In genomic region chr2:190342601-190343000, GRCh38 we compare ENCODE assay signal across 2 cellular contexts.
TF ChIP-seq lines count a peak whose summit lies in the region.

No MANE protein-coding gene starts in this region.

TF ChIP-seq in HEK293, 187 proteins besides CTCF, POLR2A, EP300 and RAD21:
- TF ChIP-seq GLIS1 (tag by site-specific recombination; IDR thresholded peaks at IDR 0.05) (peak; percentile 58), ZIC2 (tag by site-specific recombination; IDR thresholded peaks at IDR 0.05) (peak; percentile 27; the same call in 1 of the 2 replicates), PRDM1 (tag by site-specific recombination; IDR thresholded peaks at IDR 0.05) (peak; percentile 77), ZNF426 (tag by site-specific recombination; IDR thresholded peaks at IDR 0.05) (no peak), ZBTB48 (tag by site-specific recombination; IDR thresholded peaks at IDR 0.05) (no peak)
- TF ChIP-seq, protein P1, sequence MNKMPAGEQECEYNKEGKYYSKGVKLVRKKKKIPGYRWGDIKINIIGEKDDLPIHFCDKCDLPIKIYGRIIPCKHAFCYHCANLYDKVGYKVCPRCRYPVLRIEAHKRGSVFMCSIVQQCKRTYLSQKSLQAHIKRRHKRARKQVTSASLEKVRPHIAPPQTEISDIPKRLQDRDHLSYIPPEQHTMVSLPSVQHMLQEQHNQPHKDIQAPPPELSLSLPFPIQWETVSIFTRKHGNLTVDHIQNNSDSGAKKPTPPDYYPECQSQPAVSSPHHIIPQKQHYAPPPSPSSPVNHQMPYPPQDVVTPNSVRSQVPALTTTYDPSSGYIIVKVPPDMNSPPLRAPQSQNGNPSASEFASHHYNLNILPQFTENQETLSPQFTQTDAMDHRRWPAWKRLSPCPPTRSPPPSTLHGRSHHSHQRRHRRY (tag by site-specific recombination; IDR thresholded peaks at IDR 0.05) = no peak

TF ChIP-seq in H1, 55 proteins besides CTCF, POLR2A, EP300 and RAD21:
- TF ChIP-seq CEBPB (IDR thresholded peaks at IDR 0.05; ENCODE audit: low read depth, low read length) = no peak
- TF ChIP-seq SAP30 (IDR thresholded peaks at IDR 0.05; ENCODE audit: insufficient read depth, insufficient replicate concordance, low read length) = no peak
- TF ChIP-seq PHF8 (conservative IDR thresholded peaks at IDR 0.05; ENCODE audit: low read depth, low read length) = no peak
- TF ChIP-seq BACH1 (IDR thresholded peaks at IDR 0.05; ENCODE audit: low read length) = no peak
- TF ChIP-seq KDM4A (IDR thresholded peaks at IDR 0.05; ENCODE audit: low read depth, low read length, severe bottlenecking) = no peak
- TF ChIP-seq KDM1A (IDR thresholded peaks at IDR 0.05; ENCODE audit: borderline replicate concordance, low read length) = no peak
- no peak for TF ChIP-seq HDAC2 (IDR thresholded peaks at IDR 0.05; ENCODE audit: borderline replicate concordance in 1 of 2, low read depth in 2 of 2, low read length in 2 of 2)
- no peak for TF ChIP-seq ATF2 (IDR thresholded peaks at IDR 0.05; ENCODE audit: low read length)
- TF ChIP-seq ZNF274 (IDR thresholded peaks at IDR 0.05; ENCODE audit: borderline replicate concordance, extremely low read depth, low read length) = no peak
- TF ChIP-seq BCL11A (IDR thresholded peaks at IDR 0.05; ENCODE audit: low read depth in 2 of 2, low read length in 2 of 2) = no peak
- no peak for TF ChIP-seq KDM5A (IDR thresholded peaks at IDR 0.05; ENCODE audit: low read length)
- TF ChIP-seq, protein P2, sequence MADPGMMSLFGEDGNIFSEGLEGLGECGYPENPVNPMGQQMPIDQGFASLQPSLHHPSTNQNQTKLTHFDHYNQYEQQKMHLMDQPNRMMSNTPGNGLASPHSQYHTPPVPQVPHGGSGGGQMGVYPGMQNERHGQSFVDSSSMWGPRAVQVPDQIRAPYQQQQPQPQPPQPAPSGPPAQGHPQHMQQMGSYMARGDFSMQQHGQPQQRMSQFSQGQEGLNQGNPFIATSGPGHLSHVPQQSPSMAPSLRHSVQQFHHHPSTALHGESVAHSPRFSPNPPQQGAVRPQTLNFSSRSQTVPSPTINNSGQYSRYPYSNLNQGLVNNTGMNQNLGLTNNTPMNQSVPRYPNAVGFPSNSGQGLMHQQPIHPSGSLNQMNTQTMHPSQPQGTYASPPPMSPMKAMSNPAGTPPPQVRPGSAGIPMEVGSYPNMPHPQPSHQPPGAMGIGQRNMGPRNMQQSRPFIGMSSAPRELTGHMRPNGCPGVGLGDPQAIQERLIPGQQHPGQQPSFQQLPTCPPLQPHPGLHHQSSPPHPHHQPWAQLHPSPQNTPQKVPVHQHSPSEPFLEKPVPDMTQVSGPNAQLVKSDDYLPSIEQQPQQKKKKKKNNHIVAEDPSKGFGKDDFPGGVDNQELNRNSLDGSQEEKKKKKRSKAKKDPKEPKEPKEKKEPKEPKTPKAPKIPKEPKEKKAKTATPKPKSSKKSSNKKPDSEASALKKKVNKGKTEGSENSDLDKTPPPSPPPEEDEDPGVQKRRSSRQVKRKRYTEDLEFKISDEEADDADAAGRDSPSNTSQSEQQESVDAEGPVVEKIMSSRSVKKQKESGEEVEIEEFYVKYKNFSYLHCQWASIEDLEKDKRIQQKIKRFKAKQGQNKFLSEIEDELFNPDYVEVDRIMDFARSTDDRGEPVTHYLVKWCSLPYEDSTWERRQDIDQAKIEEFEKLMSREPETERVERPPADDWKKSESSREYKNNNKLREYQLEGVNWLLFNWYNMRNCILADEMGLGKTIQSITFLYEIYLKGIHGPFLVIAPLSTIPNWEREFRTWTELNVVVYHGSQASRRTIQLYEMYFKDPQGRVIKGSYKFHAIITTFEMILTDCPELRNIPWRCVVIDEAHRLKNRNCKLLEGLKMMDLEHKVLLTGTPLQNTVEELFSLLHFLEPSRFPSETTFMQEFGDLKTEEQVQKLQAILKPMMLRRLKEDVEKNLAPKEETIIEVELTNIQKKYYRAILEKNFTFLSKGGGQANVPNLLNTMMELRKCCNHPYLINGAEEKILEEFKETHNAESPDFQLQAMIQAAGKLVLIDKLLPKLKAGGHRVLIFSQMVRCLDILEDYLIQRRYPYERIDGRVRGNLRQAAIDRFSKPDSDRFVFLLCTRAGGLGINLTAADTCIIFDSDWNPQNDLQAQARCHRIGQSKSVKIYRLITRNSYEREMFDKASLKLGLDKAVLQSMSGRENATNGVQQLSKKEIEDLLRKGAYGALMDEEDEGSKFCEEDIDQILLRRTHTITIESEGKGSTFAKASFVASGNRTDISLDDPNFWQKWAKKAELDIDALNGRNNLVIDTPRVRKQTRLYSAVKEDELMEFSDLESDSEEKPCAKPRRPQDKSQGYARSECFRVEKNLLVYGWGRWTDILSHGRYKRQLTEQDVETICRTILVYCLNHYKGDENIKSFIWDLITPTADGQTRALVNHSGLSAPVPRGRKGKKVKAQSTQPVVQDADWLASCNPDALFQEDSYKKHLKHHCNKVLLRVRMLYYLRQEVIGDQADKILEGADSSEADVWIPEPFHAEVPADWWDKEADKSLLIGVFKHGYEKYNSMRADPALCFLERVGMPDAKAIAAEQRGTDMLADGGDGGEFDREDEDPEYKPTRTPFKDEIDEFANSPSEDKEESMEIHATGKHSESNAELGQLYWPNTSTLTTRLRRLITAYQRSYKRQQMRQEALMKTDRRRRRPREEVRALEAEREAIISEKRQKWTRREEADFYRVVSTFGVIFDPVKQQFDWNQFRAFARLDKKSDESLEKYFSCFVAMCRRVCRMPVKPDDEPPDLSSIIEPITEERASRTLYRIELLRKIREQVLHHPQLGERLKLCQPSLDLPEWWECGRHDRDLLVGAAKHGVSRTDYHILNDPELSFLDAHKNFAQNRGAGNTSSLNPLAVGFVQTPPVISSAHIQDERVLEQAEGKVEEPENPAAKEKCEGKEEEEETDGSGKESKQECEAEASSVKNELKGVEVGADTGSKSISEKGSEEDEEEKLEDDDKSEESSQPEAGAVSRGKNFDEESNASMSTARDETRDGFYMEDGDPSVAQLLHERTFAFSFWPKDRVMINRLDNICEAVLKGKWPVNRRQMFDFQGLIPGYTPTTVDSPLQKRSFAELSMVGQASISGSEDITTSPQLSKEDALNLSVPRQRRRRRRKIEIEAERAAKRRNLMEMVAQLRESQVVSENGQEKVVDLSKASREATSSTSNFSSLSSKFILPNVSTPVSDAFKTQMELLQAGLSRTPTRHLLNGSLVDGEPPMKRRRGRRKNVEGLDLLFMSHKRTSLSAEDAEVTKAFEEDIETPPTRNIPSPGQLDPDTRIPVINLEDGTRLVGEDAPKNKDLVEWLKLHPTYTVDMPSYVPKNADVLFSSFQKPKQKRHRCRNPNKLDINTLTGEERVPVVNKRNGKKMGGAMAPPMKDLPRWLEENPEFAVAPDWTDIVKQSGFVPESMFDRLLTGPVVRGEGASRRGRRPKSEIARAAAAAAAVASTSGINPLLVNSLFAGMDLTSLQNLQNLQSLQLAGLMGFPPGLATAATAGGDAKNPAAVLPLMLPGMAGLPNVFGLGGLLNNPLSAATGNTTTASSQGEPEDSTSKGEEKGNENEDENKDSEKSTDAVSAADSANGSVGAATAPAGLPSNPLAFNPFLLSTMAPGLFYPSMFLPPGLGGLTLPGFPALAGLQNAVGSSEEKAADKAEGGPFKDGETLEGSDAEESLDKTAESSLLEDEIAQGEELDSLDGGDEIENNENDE (IDR thresholded peaks at IDR 0.05; ENCODE audit: insufficient replicate concordance, low read length) = no peak
- no peak for TF ChIP-seq NANOG (IDR thresholded peaks at IDR 0.05; ENCODE audit: insufficient read depth, low read depth, low read length, poor library complexity, severe bottlenecking)
- TF ChIP-seq SP2 (IDR thresholded peaks at IDR 0.05; ENCODE audit: low read length) = no peak
- TF ChIP-seq FOSL1 (IDR thresholded peaks at IDR 0.05; ENCODE audit: insufficient read depth, low read depth, low read length) = no peak
- TF ChIP-seq EGR1 (IDR thresholded peaks at IDR 0.05; ENCODE audit: borderline replicate concordance, low read depth, low read length) = no peak
- no peak for TF ChIP-seq TBP (IDR thresholded peaks at IDR 0.05; ENCODE audit: low read depth, low read length)
- TF ChIP-seq BRCA1 (IDR thresholded peaks at IDR 0.05; ENCODE audit: low read depth, low read length) = no peak
